Comparison of ENCODE assay signal across 9 cellular contexts in the genomic region with DNA sequence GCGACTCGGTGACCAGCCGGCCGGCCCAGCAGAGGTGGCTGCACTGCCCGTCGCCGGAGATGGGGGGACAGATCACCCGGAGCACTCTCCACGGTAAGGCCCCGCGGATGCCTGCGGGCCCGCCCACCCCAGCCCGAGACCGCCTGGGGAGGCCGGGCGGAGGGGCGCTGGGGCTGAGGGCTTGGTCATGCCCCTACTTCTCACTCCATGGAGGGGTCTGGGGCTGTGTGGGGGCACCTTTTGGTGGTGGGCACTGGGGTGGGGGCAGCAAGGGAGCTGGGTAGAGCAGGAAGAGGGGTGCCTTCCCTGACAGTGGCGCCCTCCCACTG.
DNase-seq lines count a peak whose midpoint lies in the region; ATAC-seq, FAIRE-seq and TF ChIP-seq lines count a peak whose summit lies in the region.
"Had no signal": no experiment of that assay in that cellular context is flagged by ENCODE, and none has a peak within 500 bp of the region (broad histone marks: within the 10 kb centered on the region; RNA-seq: fewer than 3 reads in every experiment).

No MANE protein-coding gene starts in this region.

- peak overlapping the region in 45 of 59 donors; percentile 8 to 92 (median 66) for H3K27ac ChIP-seq in dorsolateral prefrontal cortex

- DNase-seq in stimulated activated naive CD8-positive, alpha-beta T cell treated with anti-CD3 and anti-CD28 coated beads, Interleukin-15, Interleukin-2, amounts not matched to agents 100 U/mL and 50 U/mL, for 24 hours = no peak
- DNase-seq in dorsolateral prefrontal cortex (no peak), nephron progenitor cell (no peak), H54 (ENCODE audit: insufficient read length, low spot score) (no peak)

- no peak for TF ChIP-seq CTCF in dorsolateral prefrontal cortex (IDR thresholded peaks at IDR 0.05 in 54 of 56, conservative IDR thresholded peaks at IDR 0.05 in 2 of 56; ENCODE audit: low read depth in 1 of 56, partially characterized antibody in 56 of 56)
- no peak for TF ChIP-seq CTCF in nephron progenitor cell (IDR thresholded peaks at IDR 0.05)

- H3K27ac Mint-ChIP-seq in stimulated activated naive CD8-positive, alpha-beta T cell treated with anti-CD3 and anti-CD28 coated beads, Interleukin-15, Interleukin-2, amounts not matched to agents 100 ng/mL and 50 ng/mL, for 24 hours = no peak overlapping the region
- H3K27ac Mint-ChIP-seq in nephron progenitor cell = no peak overlapping the region

- no peak for FAIRE-seq in H54 (lab: Jason Lieb, UNC)

- H3K9me3 Mint-ChIP-seq in stimulated activated naive CD8-positive, alpha-beta T cell treated with anti-CD3 and anti-CD28 coated beads, Interleukin-15, Interleukin-2, amounts not matched to agents 100 ng/mL and 50 ng/mL, for 24 hours = no peaks in the 10 kb centered on the region
- no peaks in the 10 kb centered on the region for H3K9me3 Mint-ChIP-seq in nephron progenitor cell
- H3K9me3 Mint-ChIP-seq: activated naive CD4-positive, alpha-beta T cell treated with anti-CD3 and anti-CD28 coated beads, Interleukin-2, amount 50 U/mL, for 72 hours had no signal

- H3K4me3 Mint-ChIP-seq in stimulated activated naive CD8-positive, alpha-beta T cell treated with anti-CD3 and anti-CD28 coated beads, Interleukin-15, Interleukin-2, amounts not matched to agents 100 ng/mL and 50 ng/mL, for 24 hours = peak overlapping the region; percentile 7
- H3K4me3 Mint-ChIP-seq in nephron progenitor cell = peak overlapping the region; percentile 73

- peak overlapping the region; percentile 30 to 71 (median 56) for H3K4me3 ChIP-seq in dorsolateral prefrontal cortex

- H3K4me1 Mint-ChIP-seq in stimulated activated naive CD8-positive, alpha-beta T cell treated with anti-CD3 and anti-CD28 coated beads, Interleukin-15, Interleukin-2, amounts not matched to agents 100 ng/mL and 50 ng/mL, for 24 hours (ENCODE audit: low read depth) = peaks cover 23% of the 10 kb centered on the region
- H3K4me1 Mint-ChIP-seq in nephron progenitor cell = peaks cover 23% of the 10 kb centered on the region

- intact Hi-C loops in dorsolateral prefrontal cortex (cut with DNase I) = loop anchor here in 1 of 2 donors (5.0 kb wide), 1 partner anchor 63 kb away; the partner anchor contains the start of gene NEURL1

- H3K36me3 Mint-ChIP-seq in stimulated activated naive CD8-positive, alpha-beta T cell treated with anti-CD3 and anti-CD28 coated beads, Interleukin-15, Interleukin-2, amounts not matched to agents 100 ng/mL and 50 ng/mL, for 24 hours (ENCODE audit: low read depth) = no peaks in the 10 kb centered on the region
- H3K36me3 Mint-ChIP-seq in nephron progenitor cell (ENCODE audit: low read depth) = no peaks in the 10 kb centered on the region
- H3K36me3 Mint-ChIP-seq: activated naive CD4-positive, alpha-beta T cell treated with anti-CD3 and anti-CD28 coated beads, Interleukin-2, amount 50 U/mL, for 72 hours had no signal

- ATAC-seq in stimulated activated naive CD8-positive, alpha-beta T cell treated with anti-CD3 and anti-CD28 coated beads, Interleukin-15, Interleukin-2, amounts not matched to agents 100 U/mL and 50 U/mL, for 24 hours = no peak
- ATAC-seq in GM19395 (IDR thresholded peaks at IDR 0.05; ENCODE audit: unreplicated experiment) (no peak), HG02870 (IDR thresholded peaks at IDR 0.05; ENCODE audit: unreplicated experiment) (no peak), GM18517 (IDR thresholded peaks at IDR 0.05; ENCODE audit: unreplicated experiment) (no peak)

- TF ChIP-seq POLR2A in H54 (IDR thresholded peaks at IDR 0.05; ENCODE audit: low read depth, low read length) = no peak

- peaks cover 31% of the 10 kb centered on the region for H3K27me3 Mint-ChIP-seq in stimulated activated naive CD8-positive, alpha-beta T cell treated with anti-CD3 and anti-CD28 coated beads, Interleukin-15, Interleukin-2, amounts not matched to agents 100 ng/mL and 50 ng/mL, for 24 hours
- H3K27me3 Mint-ChIP-seq in nephron progenitor cell (ENCODE audit: low read depth, poor library complexity) = peaks cover 76% of the 10 kb centered on the region

- H3K27me3 ChIP-seq in dorsolateral prefrontal cortex = no peaks in the 10 kb centered on the region
